15 cellular contexts compared by ENCODE assay signal in the genomic region with DNA sequence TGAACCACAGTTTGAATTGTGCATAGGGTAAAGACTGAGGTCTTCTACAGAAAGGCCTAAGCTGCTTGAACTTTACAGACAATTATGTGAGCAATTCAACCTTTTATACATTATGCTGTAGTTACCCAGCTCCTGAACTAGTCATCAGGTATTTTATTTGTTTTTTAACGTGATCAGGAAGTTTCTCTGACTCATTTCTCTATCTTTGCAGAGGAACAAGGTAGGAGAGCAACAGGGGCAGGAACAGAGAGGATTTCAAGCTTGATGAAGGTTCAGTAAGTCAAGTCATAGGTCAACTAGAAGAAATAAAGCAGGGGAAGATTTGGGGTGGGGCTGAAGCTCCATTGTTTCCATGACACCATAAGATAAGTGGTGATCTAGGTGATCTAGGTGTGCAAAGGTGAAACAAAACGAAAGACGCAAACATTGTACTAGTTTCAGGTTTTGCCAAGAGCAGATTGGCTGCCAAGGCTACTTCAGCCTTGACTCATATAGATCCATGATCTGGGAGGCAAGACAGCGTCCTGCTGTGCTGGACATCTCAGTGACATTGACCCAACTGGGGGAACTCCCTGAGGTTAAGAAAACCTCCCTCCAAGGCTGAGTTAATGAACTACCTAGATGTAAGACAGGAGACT.
DNase-seq lines count a peak whose midpoint lies in the region; ATAC-seq and TF ChIP-seq lines count a peak whose summit lies in the region.
"Had no signal": no experiment of that assay in that cellular context is flagged by ENCODE, and none has a peak within 500 bp of the region (broad histone marks: within the 10 kb centered on the region; RNA-seq: fewer than 3 reads in every experiment).

No MANE protein-coding gene starts in this region.

- H3K4me3 Mint-ChIP-seq in Caco-2 (ENCODE audit: unreplicated experiment) = no peak overlapping the region
- H3K4me3 Mint-ChIP-seq: activated CD8-positive, alpha-beta T cell treated with anti-CD3 and anti-CD28 coated beads, Interleukin-2, amount 10 ng/mL, durations not matched to agents 7 days and 5 days; activated naive CD4-positive, alpha-beta T cell treated with anti-CD3 and anti-CD28 coated beads, Interleukin-2, amount 10 ng/mL, durations not matched to agents 7 days and 5 days had no signal

- H3K36me3 ChIP-seq in Caco-2 (ENCODE audit: control insufficient read depth, insufficient read depth, low read length) = no peaks in the 10 kb centered on the region; the same call in 1 of the 2 replicates
- H3K36me3 ChIP-seq: pancreas, Peyer's patch had no signal

- no peaks in the 10 kb centered on the region for H3K36me3 Mint-ChIP-seq in Caco-2 (ENCODE audit: insufficient read depth, unreplicated experiment)
- H3K36me3 Mint-ChIP-seq: activated naive CD4-positive, alpha-beta T cell treated with anti-CD3 and anti-CD28 coated beads, Interleukin-2, amount 10 ng/mL, durations not matched to agents 7 days and 5 days had no signal

- no peaks in the 10 kb centered on the region for H3K27me3 ChIP-seq in Caco-2 (replicated peaks; ENCODE audit: control insufficient read depth, insufficient read depth, low read length)
- H3K27me3 ChIP-seq: pancreas, Peyer's patch had no signal

- no peak for TF ChIP-seq CTCF in Caco-2 (IDR thresholded peaks at IDR 0.05; ENCODE audit: insufficient read depth in 1 of 2, low read depth in 1 of 2, low read length in 1 of 2, severe bottlenecking in 1 of 2, unreplicated experiment in 1 of 2)

- intact Hi-C loops in Caco-2 (cut with micrococcal nuclease; ENCODE audit: unreplicated experiment) = no loop called here

- H3K9me3 ChIP-seq in Caco-2 = no peaks in the 10 kb centered on the region
- H3K9me3 ChIP-seq: pancreas, Peyer's patch had no signal

- H3K4me1 ChIP-seq in Caco-2 = peaks cover 35% of the 10 kb centered on the region
- H3K4me1 ChIP-seq: pancreas, Peyer's patch had no signal

- no peaks in the 10 kb centered on the region for H3K27me3 Mint-ChIP-seq in Caco-2 (ENCODE audit: insufficient read depth, unreplicated experiment)
- H3K27me3 Mint-ChIP-seq: activated naive CD4-positive, alpha-beta T cell treated with anti-CD3 and anti-CD28 coated beads, Interleukin-2, amount 10 ng/mL, durations not matched to agents 7 days and 5 days had no signal

- CTCF ChIA-PET in Caco-2 (lab: Charles Lee) = interaction anchor here (2.4 to 3.3 kb wide), 2 partner anchors 81 to 157 kb away, joined by 5 to 19 read pairs; no protein-coding TSS in a partner anchor

- POLR2A ChIA-PET in Caco-2 (lab: Charles Lee) = no interaction called here

- H3K4me3 ChIP-seq in Caco-2 (ENCODE audit: low read depth, low read length) = no peak overlapping the region
- H3K4me3 ChIP-seq: pancreas, Peyer's patch had no signal

- H3K27ac Mint-ChIP-seq in Caco-2 (ENCODE audit: unreplicated experiment) = peak overlapping the region; percentile 56
- H3K27ac Mint-ChIP-seq: activated CD8-positive, alpha-beta T cell treated with anti-CD3 and anti-CD28 coated beads, Interleukin-2, amount 10 ng/mL, durations not matched to agents 7 days and 5 days; activated naive CD4-positive, alpha-beta T cell treated with anti-CD3 and anti-CD28 coated beads, Interleukin-2, amount 10 ng/mL, durations not matched to agents 7 days and 5 days had no signal

- peak; percentile 36 for ATAC-seq in GM19397 (IDR thresholded peaks at IDR 0.05; ENCODE audit: unreplicated experiment)
- ATAC-seq in HG03460 (IDR thresholded peaks at IDR 0.05; ENCODE audit: unreplicated experiment) = peak; percentile 42
- ATAC-seq in esophagus mucosa = peak; percentile 50
- ATAC-seq in HG03457 (IDR thresholded peaks at IDR 0.05; ENCODE audit: unreplicated experiment) = no peak
- no peak for ATAC-seq in GM18498 (IDR thresholded peaks at IDR 0.05; ENCODE audit: unreplicated experiment)
- ATAC-seq: activated CD8-positive, alpha-beta T cell treated with anti-CD3 and anti-CD28 coated beads, Interleukin-2, amount 10 ng/mL, durations not matched to agents 7 days and 5 days had no signal

- H3K9me3 Mint-ChIP-seq in Caco-2 (ENCODE audit: unreplicated experiment) = no peaks in the 10 kb centered on the region
- H3K9me3 Mint-ChIP-seq: activated naive CD4-positive, alpha-beta T cell treated with anti-CD3 and anti-CD28 coated beads, Interleukin-2, amount 10 ng/mL, durations not matched to agents 7 days and 5 days had no signal

- peaks cover 26% of the 10 kb centered on the region for H3K4me1 Mint-ChIP-seq in Caco-2 (ENCODE audit: low read depth, unreplicated experiment)
- H3K4me1 Mint-ChIP-seq: activated naive CD4-positive, alpha-beta T cell treated with anti-CD3 and anti-CD28 coated beads, Interleukin-2, amount 10 ng/mL, durations not matched to agents 7 days and 5 days had no signal

- no TSS peak for BruUV-seq in Caco-2 (replicated peaks; lab: Mats Ljungman, UMichigan)

- DNase-seq in Caco-2 (peak in 1 of 2 experiments; percentile 3), activated gamma-delta T cell (lab: John Stamatoyannopoulos, UW) (no peak)
- no peak for DNase-seq in activated CD4-positive, alpha-beta T cell treated with anti-CD3 and anti-CD28 coated beads for 48 hours
- DNase-seq: activated CD8-positive, alpha-beta T cell treated with anti-CD3 and anti-CD28 coated beads, Interleukin-2, amount 10 ng/mL, durations not matched to agents 7 days and 5 days; activated naive CD4-positive, alpha-beta T cell treated with anti-CD3 and anti-CD28 coated beads, Interleukin-2, amount 10 ng/mL, durations not matched to agents 7 days and 5 days; mesendoderm; pancreas; stimulated activated naive CD4-positive, alpha-beta T cell; T-helper 9 cell had no signal

Comparison
In these comparisons a context has a peak if more than half of its experiments do, and no peak if none do; other contexts are left out.
1. ATAC-seq: peak in GM19397 (single experiment), HG03460 (single experiment) and esophagus mucosa (single experiment); none in HG03457 (single experiment) and GM18498 (single experiment).